ENCODE assay signal across 1 cellular context in the genomic region with DNA sequence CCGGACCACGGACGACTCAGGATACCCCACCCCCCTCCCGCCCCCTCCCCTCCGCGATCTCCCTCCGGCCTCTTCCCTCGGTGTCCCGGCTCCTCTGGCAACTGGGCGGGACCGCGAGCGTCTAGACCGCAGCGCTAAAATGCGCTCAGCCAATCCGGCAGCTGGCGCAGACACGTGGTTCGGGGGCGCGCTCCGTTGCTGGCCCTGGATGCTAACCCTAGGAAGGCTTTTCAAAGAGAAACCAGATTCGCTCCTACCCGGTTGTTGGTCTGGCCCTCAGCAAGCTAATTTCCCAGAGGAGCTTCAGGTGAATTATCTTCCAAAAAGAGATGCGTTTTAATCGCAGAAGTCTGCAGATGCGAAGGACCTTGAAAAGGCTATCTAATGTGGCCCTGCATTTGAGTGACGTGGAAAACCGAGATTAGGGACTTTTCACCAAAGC.
A peak's percentile ranks its signal among the peaks of the same experiment; 100 is the strongest.
TF ChIP-seq lines count a peak whose summit lies in the region.

A gene with protein sequence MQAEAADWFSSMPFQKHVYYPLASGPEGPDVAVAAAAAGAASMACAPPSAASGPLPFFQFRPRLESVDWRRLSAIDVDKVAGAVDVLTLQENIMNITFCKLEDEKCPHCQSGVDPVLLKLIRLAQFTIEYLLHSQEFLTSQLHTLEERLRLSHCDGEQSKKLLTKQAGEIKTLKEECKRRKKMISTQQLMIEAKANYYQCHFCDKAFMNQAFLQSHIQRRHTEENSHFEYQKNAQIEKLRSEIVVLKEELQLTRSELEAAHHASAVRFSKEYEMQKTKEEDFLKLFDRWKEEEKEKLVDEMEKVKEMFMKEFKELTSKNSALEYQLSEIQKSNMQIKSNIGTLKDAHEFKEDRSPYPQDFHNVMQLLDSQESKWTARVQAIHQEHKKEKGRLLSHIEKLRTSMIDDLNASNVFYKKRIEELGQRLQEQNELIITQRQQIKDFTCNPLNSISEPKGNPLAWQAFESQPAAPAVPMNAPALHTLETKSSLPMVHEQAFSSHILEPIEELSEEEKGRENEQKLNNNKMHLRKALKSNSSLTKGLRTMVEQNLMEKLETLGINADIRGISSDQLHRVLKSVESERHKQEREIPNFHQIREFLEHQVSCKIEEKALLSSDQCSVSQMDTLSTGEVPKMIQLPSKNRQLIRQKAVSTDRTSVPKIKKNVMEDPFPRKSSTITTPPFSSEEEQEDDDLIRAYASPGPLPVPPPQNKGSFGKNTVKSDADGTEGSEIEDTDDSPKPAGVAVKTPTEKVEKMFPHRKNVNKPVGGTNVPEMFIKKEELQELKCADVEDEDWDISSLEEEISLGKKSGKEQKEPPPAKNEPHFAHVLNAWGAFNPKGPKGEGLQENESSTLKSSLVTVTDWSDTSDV (minus strand): TSS at position 96 of the 442 bp plus-strand sequence. CDS start 2,677 bp downstream, outside the sequence.

TF ChIP-seq in H1, 55 proteins besides CTCF, POLR2A, EP300 and RAD21:
- TF ChIP-seq TAF7 (optimal IDR thresholded peaks at IDR 0.05; ENCODE audit: borderline replicate concordance, low read depth, low read length) (peak; percentile 46), RNF2 (IDR thresholded peaks at IDR 0.05; ENCODE audit: borderline replicate concordance, low read depth, low read length, missing control alignments, poor library complexity, severe bottlenecking) (no peak), TBP (IDR thresholded peaks at IDR 0.05; ENCODE audit: low read depth, low read length) (peak; percentile 85), TAF1 (IDR thresholded peaks at IDR 0.05; ENCODE audit: low read depth, low read length) (peak; percentile 88), SAP30 (IDR thresholded peaks at IDR 0.05; ENCODE audit: insufficient read depth, insufficient replicate concordance, low read length) (no peak), CTBP2 (IDR thresholded peaks at IDR 0.05; ENCODE audit: borderline replicate concordance, insufficient read depth, insufficient read length, low read length) (no peak)
- TF ChIP-seq, protein P1, sequence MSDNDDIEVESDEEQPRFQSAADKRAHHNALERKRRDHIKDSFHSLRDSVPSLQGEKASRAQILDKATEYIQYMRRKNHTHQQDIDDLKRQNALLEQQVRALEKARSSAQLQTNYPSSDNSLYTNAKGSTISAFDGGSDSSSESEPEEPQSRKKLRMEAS (IDR thresholded peaks at IDR 0.05), result peak; percentile 96
- TF ChIP-seq, protein P2, sequence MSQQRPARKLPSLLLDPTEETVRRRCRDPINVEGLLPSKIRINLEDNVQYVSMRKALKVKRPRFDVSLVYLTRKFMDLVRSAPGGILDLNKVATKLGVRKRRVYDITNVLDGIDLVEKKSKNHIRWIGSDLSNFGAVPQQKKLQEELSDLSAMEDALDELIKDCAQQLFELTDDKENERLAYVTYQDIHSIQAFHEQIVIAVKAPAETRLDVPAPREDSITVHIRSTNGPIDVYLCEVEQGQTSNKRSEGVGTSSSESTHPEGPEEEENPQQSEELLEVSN (IDR thresholded peaks at IDR 0.05), result peak; percentile 90
- TF ChIP-seq, protein P3, sequence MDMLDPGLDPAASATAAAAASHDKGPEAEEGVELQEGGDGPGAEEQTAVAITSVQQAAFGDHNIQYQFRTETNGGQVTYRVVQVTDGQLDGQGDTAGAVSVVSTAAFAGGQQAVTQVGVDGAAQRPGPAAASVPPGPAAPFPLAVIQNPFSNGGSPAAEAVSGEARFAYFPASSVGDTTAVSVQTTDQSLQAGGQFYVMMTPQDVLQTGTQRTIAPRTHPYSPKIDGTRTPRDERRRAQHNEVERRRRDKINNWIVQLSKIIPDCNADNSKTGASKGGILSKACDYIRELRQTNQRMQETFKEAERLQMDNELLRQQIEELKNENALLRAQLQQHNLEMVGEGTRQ (IDR thresholded peaks at IDR 0.05; ENCODE audit: low read length), result peak; percentile 79
